12 cellular contexts compared by ENCODE assay signal in the genomic region with DNA sequence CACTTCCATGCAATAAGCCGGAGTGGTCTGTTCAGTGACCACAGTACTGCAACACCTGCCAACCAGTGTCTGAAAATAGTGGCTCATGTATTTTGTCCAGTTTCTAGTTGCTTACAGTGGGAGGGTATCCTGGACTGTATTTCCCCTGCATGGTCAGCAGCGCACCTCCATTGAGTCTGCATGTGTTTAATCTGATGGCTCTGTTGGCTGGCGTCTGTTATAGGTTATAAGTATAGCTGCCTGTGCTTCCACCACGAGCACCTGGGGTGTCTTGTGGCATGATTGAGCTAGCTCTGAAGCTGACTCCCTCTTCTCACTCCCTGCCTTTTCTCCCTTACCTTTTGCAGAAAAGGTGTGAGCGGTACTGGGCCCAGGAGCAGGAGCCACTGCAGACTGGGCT. TPM values are rescaled to one million over a fixed set of nuclear protein-coding genes. Genes with fewer than 3 reads are reported as not detected.
DNase-seq lines count a peak whose midpoint lies in the region; ATAC-seq and TF ChIP-seq lines count a peak whose summit lies in the region.
"Had no signal": no experiment of that assay in that cellular context is flagged by ENCODE, and none has a peak within 500 bp of the region (broad histone marks: within the 10 kb centered on the region; RNA-seq: fewer than 3 reads in every experiment).

No MANE protein-coding gene starts in this region.

- no peak overlapping the region for H3K4me3 Mint-ChIP-seq in CD4-positive, alpha-beta T cell
- H3K4me3 Mint-ChIP-seq in WTC11 (no peak overlapping the region), immature natural killer cell (no peak overlapping the region)

- peak overlapping the region; percentile 11 for H3K9ac ChIP-seq in NT2/D1 (ENCODE audit: insufficient read length, low read depth)

- no peaks in the 10 kb centered on the region for H3K27me3 ChIP-seq in CD4-positive, alpha-beta T cell (ENCODE audit: control insufficient read depth, insufficient read depth, low read length)
- H3K27me3 ChIP-seq in NT2/D1 (ENCODE audit: insufficient read depth, insufficient read length), result peaks cover 4% of the 10 kb centered on the region

- no peaks in the 10 kb centered on the region for H3K9me3 Mint-ChIP-seq in CD4-positive, alpha-beta T cell
- H3K9me3 Mint-ChIP-seq in WTC11, result no peaks in the 10 kb centered on the region
- no peaks in the 10 kb centered on the region for H3K9me3 Mint-ChIP-seq in immature natural killer cell

- intact Hi-C loops in CD4-positive, alpha-beta T cell (cut with DNase I, micrococcal nuclease), result no loop called here
- intact Hi-C loops in sciatic nerve (cut with DNase I), result no loop called here

- H3K4me1 ChIP-seq in NT2/D1 (ENCODE audit: insufficient read depth, insufficient read length), result peaks cover 2% of the 10 kb centered on the region

- POLR2A ChIA-PET in CD4-positive, alpha-beta T cell (lab: Charles Lee), result interaction anchor here (1.2 to 6.6 kb wide), 2 partner anchors 14 to 26 kb away, joined by 4 to 119 read pairs; a partner anchor contains a TSS
- POLR2A ChIA-PET in WTC11 (lab: Charles Lee), result no interaction called here

- H3K36me3 Mint-ChIP-seq in CD4-positive, alpha-beta T cell (ENCODE audit: low read depth), result peaks cover 10% of the 10 kb centered on the region
- H3K36me3 Mint-ChIP-seq in WTC11, result peaks cover 14% of the 10 kb centered on the region; the same call in 1 of the 2 replicates
- peaks cover 6 to 12% (median 10%) of the 10 kb centered on the region in 3 donors for H3K36me3 Mint-ChIP-seq in immature natural killer cell

- H3K36me3 ChIP-seq in NT2/D1 (ENCODE audit: insufficient read depth, insufficient read length, low read length), result peaks cover 16% of the 10 kb centered on the region

- no peaks in the 10 kb centered on the region for H3K27me3 Mint-ChIP-seq in CD4-positive, alpha-beta T cell
- peaks cover 4% of the 10 kb centered on the region for H3K27me3 Mint-ChIP-seq in WTC11 (ENCODE audit: low read depth)
- peaks cover 0 to 11% (median 7%) of the 10 kb centered on the region in 3 donors for H3K27me3 Mint-ChIP-seq in immature natural killer cell (ENCODE audit: low read depth in 3 of 3)

- no peaks in the 10 kb centered on the region for H3K9me3 ChIP-seq in CD4-positive, alpha-beta T cell (ENCODE audit: control insufficient read depth, low read length)
- H3K9me3 ChIP-seq in NT2/D1 (ENCODE audit: insufficient read depth, low read length), result peaks cover 19% of the 10 kb centered on the region; the same call in 1 of the 2 replicates
- H3K9me3 ChIP-seq: A549 had no signal

- H3K4me3 ChIP-seq in NT2/D1 (ENCODE audit: insufficient read length, low read depth), result no peak overlapping the region
- H3K4me3 ChIP-seq: A549 had no signal

- CTCF ChIA-PET in CD4-positive, alpha-beta T cell (lab: Charles Lee), result no interaction called here
- CTCF ChIA-PET in WTC11 (lab: Charles Lee), result interaction anchor here (0.8 to 1.9 kb wide), 2 partner anchors 80 to 213 kb away, joined by 3 to 5 read pairs; no protein-coding TSS in a partner anchor

- H3K4me1 Mint-ChIP-seq in CD4-positive, alpha-beta T cell (ENCODE audit: low read depth), result peaks cover 38% of the 10 kb centered on the region
- H3K4me1 Mint-ChIP-seq in WTC11 (peaks cover 38% of the 10 kb centered on the region), immature natural killer cell (peaks cover 34 to 37% of the 10 kb centered on the region in 2 donors)

- TF ChIP-seq CTCF in CD4-positive, alpha-beta T cell (IDR thresholded peaks at IDR 0.05), result no peak
- TF ChIP-seq CTCF in WTC11 (IDR thresholded peaks at IDR 0.05), result no peak

- H3K27ac Mint-ChIP-seq in CD4-positive, alpha-beta T cell, result peak overlapping the region; percentile 17
- H3K27ac Mint-ChIP-seq in WTC11 (0 out of 2 replicates have a peak overlapping the region, but pooled peaks have one; percentile 14), immature natural killer cell (peak overlapping the region in 1 of 6 donors; percentile 24)

- H3K27ac ChIP-seq in CD4-positive, alpha-beta T cell (ENCODE audit: low read depth, low read length), result no peak overlapping the region
- H3K27ac ChIP-seq: A549 had no signal

- DNase-seq in CD4-positive, alpha-beta T cell, result no peak
- no peak for DNase-seq in NT2/D1 (ENCODE audit: low read depth, low spot score)
- no peak for DNase-seq in WTC11 (ENCODE audit: low spot score)
- peak; percentile 25 for DNase-seq in sciatic nerve (ENCODE audit: low spot score)
- DNase-seq in NCI-H524 treated with DMSO at 0.1 percent for 48 hours (lab: John Stamatoyannopoulos, UW), result no peak
- DNase-seq in immature natural killer cell, result no peak
- DNase-seq: DMS53, H7, IMR-90, KBM-7 had no signal

- ATAC-seq in CD4-positive, alpha-beta T cell (ENCODE audit: poor library complexity), result no peak
- ATAC-seq in WTC11, result no peak
- no peak for ATAC-seq in sciatic nerve
- no peak for ATAC-seq in HG02840 (IDR thresholded peaks at IDR 0.05; ENCODE audit: low FRiP score, unreplicated experiment)
- ATAC-seq: A549 had no signal

TF ChIP-seq in WTC11, 78 proteins besides CTCF, POLR2A, EP300 and RAD21:
- TF ChIP-seq ELF4 (CRISPR knock-in tag; IDR thresholded peaks at IDR 0.05; ENCODE audit: low read depth) (no peak), NR1H2 (CRISPR knock-in tag; IDR thresholded peaks at IDR 0.05) (no peak), ZNF121 (CRISPR knock-in tag; IDR thresholded peaks at IDR 0.05) (no peak), ZNF671 (CRISPR knock-in tag; IDR thresholded peaks at IDR 0.05) (no peak), SMAD4 (CRISPR knock-in tag; IDR thresholded peaks at IDR 0.05) (no peak), ESRRA (CRISPR knock-in tag; IDR thresholded peaks at IDR 0.05; ENCODE audit: borderline replicate concordance) (no peak), NFE2L1 (CRISPR knock-in tag; IDR thresholded peaks at IDR 0.05) (no peak), ZNF263 (CRISPR knock-in tag; IDR thresholded peaks at IDR 0.05; ENCODE audit: low read depth) (no peak), ATF1 (CRISPR knock-in tag; IDR thresholded peaks at IDR 0.05) (no peak), RELA (CRISPR knock-in tag; IDR thresholded peaks at IDR 0.05; ENCODE audit: borderline replicate concordance) (no peak), ZNF423 (CRISPR knock-in tag; IDR thresholded peaks at IDR 0.05) (no peak), SMAD3 (CRISPR knock-in tag; IDR thresholded peaks at IDR 0.05; ENCODE audit: borderline replicate concordance) (no peak), ZNF416 (CRISPR knock-in tag; IDR thresholded peaks at IDR 0.05) (no peak)
- TF ChIP-seq, protein P1, sequence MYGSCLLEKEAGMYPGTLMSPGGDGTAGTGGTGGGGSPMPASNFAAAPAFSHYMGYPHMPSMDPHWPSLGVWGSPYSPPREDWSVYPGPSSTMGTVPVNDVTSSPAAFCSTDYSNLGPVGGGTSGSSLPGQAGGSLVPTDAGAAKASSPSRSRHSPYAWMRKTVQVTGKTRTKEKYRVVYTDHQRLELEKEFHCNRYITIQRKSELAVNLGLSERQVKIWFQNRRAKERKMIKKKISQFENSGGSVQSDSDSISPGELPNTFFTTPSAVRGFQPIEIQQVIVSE (CRISPR knock-in tag; IDR thresholded peaks at IDR 0.05; ENCODE audit: borderline replicate concordance), result no peak
- TF ChIP-seq, protein P2, sequence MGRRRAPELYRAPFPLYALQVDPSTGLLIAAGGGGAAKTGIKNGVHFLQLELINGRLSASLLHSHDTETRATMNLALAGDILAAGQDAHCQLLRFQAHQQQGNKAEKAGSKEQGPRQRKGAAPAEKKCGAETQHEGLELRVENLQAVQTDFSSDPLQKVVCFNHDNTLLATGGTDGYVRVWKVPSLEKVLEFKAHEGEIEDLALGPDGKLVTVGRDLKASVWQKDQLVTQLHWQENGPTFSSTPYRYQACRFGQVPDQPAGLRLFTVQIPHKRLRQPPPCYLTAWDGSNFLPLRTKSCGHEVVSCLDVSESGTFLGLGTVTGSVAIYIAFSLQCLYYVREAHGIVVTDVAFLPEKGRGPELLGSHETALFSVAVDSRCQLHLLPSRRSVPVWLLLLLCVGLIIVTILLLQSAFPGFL (CRISPR knock-in tag; IDR thresholded peaks at IDR 0.05; ENCODE audit: borderline replicate concordance), result no peak
- TF ChIP-seq, protein P3, sequence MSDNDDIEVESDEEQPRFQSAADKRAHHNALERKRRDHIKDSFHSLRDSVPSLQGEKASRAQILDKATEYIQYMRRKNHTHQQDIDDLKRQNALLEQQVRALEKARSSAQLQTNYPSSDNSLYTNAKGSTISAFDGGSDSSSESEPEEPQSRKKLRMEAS (CRISPR knock-in tag; IDR thresholded peaks at IDR 0.05), result no peak

RNA-seq across cellular contexts. Expression of a gene that starts 12.9 kb away (rescaled TPM):
- 10 to 100 TPM; 27.6 to 27.8 TPM for total RNA-seq in CD4-positive, alpha-beta T cell
- 15.7 to 21.8 TPM (median 21.0 TPM) in 3 replicates for total RNA-seq in WTC11 (2021)
- 44.7 TPM for total RNA-seq in sciatic nerve
- 100 to 1,000 TPM in 1 of 3 donors, 10 to 100 TPM in 2; 89.4 to 190 (median 91.1) TPM for polyA plus RNA-seq in immature natural killer cell

RNA-seq across cellular contexts. Expression of a gene that starts 26.1 kb away (rescaled TPM):
- total RNA-seq in CD4-positive, alpha-beta T cell, result 10 to 100 TPM; 81.7 to 88.1 TPM
- total RNA-seq in WTC11 (2021), result 80.4 to 89.2 TPM (median 85.2 TPM) in 3 replicates
- 43.0 TPM for total RNA-seq in sciatic nerve
- polyA plus RNA-seq in immature natural killer cell, result 100 to 1,000 TPM in 1 of 3 donors, 10 to 100 TPM in 2; 45.3 to 103 (median 84.7) TPM
